Comparison of ENCODE assay signal across 1 cellular context in genomic region chr17:39927101-39927927, GRCh38.
A peak's percentile ranks its signal among the peaks of the same experiment; 100 is the strongest.
TF ChIP-seq lines count a peak whose summit lies in the region.

A gene with protein sequence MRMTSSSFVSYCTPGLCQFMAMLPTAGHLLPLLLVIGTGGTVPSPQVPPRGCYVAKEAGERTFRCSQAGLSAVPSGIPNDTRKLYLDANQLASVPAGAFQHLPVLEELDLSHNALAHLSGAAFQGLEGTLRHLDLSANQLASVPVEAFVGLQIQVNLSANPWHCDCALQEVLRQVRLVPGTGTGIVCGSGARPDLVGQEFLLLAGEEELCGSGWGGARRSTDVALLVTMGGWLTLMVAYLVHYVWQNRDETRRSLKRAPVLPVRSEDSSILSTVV (plus strand): TSS chr17:39927732. CDS start chr17:39941524, 13,792 bp downstream.
ORMDL3 (minus strand) TSS chr17:39927601; CDS start chr17:39924203, 3,398 bp downstream.

TF ChIP-seq in HepG2, 621 proteins besides CTCF, POLR2A, EP300 and RAD21 (continued from another document and continues in another):
- TF ChIP-seq, protein P1, sequence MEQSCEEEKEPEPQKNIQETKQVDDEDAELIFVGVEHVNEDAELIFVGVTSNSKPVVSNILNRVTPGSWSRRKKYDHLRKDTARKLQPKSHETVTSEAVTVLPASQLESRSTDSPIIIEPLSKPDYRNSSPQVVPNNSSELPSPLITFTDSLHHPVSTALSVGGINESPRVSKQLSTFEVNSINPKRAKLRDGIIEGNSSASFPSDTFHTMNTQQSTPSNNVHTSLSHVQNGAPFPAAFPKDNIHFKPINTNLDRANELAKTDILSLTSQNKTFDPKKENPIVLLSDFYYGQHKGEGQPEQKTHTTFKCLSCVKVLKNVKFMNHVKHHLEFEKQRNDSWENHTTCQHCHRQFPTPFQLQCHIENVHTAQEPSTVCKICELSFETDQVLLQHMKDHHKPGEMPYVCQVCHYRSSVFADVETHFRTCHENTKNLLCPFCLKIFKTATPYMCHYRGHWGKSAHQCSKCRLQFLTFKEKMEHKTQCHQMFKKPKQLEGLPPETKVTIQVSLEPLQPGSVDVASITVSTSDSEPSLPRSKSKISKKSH (CRISPR knock-in tag; IDR thresholded peaks at IDR 0.05; ENCODE audit: borderline replicate concordance) = 0 out of 2 replicates have a peak, but pooled peaks have one; percentile 14
- TF ChIP-seq ZNF225 (CRISPR knock-in tag; IDR thresholded peaks at IDR 0.05) = 0 out of 2 replicates have a peak, but pooled peaks have one; percentile 2
- TF ChIP-seq HNRNPUL1 (IDR thresholded peaks at IDR 0.05; ENCODE audit: low read depth, low read length) = no peak
- TF ChIP-seq, protein P2, sequence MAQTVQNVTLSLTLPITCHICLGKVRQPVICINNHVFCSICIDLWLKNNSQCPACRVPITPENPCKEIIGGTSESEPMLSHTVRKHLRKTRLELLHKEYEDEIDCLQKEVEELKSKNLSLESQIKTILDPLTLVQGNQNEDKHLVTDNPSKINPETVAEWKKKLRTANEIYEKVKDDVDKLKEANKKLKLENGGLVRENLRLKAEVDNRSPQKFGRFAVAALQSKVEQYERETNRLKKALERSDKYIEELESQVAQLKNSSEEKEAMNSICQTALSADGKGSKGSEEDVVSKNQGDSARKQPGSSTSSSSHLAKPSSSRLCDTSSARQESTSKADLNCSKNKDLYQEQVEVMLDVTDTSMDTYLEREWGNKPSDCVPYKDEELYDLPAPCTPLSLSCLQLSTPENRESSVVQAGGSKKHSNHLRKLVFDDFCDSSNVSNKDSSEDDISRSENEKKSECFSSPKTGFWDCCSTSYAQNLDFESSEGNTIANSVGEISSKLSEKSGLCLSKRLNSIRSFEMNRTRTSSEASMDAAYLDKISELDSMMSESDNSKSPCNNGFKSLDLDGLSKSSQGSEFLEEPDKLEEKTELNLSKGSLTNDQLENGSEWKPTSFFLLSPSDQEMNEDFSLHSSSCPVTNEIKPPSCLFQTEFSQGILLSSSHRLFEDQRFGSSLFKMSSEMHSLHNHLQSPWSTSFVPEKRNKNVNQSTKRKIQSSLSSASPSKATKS (CRISPR knock-in tag; IDR thresholded peaks at IDR 0.05) = peak; percentile 10; the same call in 1 of the 2 replicates
- TF ChIP-seq CBX1 (IDR thresholded peaks at IDR 0.05; ENCODE audit: low read depth) = peak; percentile 51
- TF ChIP-seq BRD4 (CRISPR knock-in tag; IDR thresholded peaks at IDR 0.05) = no peak
- TF ChIP-seq TAF15 (IDR thresholded peaks at IDR 0.05; ENCODE audit: low read depth, low read length, poor library complexity, severe bottlenecking) = peak; percentile 3
- TF ChIP-seq ZNF609 (CRISPR knock-in tag; IDR thresholded peaks at IDR 0.05; ENCODE audit: borderline replicate concordance) = no peak; the same call in none of the 2 replicates
- TF ChIP-seq, protein P3, sequence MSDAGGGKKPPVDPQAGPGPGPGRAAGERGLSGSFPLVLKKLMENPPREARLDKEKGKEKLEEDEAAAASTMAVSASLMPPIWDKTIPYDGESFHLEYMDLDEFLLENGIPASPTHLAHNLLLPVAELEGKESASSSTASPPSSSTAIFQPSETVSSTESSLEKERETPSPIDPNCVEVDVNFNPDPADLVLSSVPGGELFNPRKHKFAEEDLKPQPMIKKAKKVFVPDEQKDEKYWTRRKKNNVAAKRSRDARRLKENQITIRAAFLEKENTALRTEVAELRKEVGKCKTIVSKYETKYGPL (CRISPR knock-in tag; IDR thresholded peaks at IDR 0.05) = no peak
- TF ChIP-seq ARNT (IDR thresholded peaks at IDR 0.05) = no peak
- peak; percentile 91 for TF ChIP-seq HOXD1 (CRISPR knock-in tag; IDR thresholded peaks at IDR 0.05)
- TF ChIP-seq SMAD9 (CRISPR knock-in tag; IDR thresholded peaks at IDR 0.05) = no peak
- TF ChIP-seq ZNF709 (CRISPR knock-in tag; IDR thresholded peaks at IDR 0.05) = peak; percentile 14; the same call in 1 of the 2 replicates
- TF ChIP-seq ZNF556 (CRISPR knock-in tag; IDR thresholded peaks at IDR 0.05; ENCODE audit: borderline replicate concordance) = peak; percentile 77; the same call in 1 of the 2 replicates
- peak; percentile 20; the same call in 1 of the 2 replicates for TF ChIP-seq SRY (CRISPR knock-in tag; IDR thresholded peaks at IDR 0.05)
- TF ChIP-seq NFYB (CRISPR knock-in tag; IDR thresholded peaks at IDR 0.05) = peak; percentile 80
- TF ChIP-seq ZNF282 (IDR thresholded peaks at IDR 0.05; ENCODE audit: partially characterized antibody) = no peak
- TF ChIP-seq MATR3 (CRISPR knock-in tag; IDR thresholded peaks at IDR 0.05) = no peak
- TF ChIP-seq ZNF124 (CRISPR knock-in tag; IDR thresholded peaks at IDR 0.05) = peak; percentile 91; the same call in 1 of the 2 replicates
- peak; percentile 48; the same call in 1 of the 2 replicates for TF ChIP-seq ZNF557 (CRISPR knock-in tag; IDR thresholded peaks at IDR 0.05)
- TF ChIP-seq ZKSCAN5 (CRISPR knock-in tag; IDR thresholded peaks at IDR 0.05) = no peak
- TF ChIP-seq ZNF142 (CRISPR knock-in tag; IDR thresholded peaks at IDR 0.05) = peak; percentile 40; the same call in 1 of the 2 replicates
- peak; percentile 90; the same call in 1 of the 2 replicates for TF ChIP-seq ZFP1 (CRISPR knock-in tag; IDR thresholded peaks at IDR 0.05)
- peak; percentile 66 for TF ChIP-seq ZNF543 (CRISPR knock-in tag; IDR thresholded peaks at IDR 0.05)
- TF ChIP-seq NFKB2 (CRISPR knock-in tag; IDR thresholded peaks at IDR 0.05; ENCODE audit: borderline replicate concordance) = peak; percentile 64; the same call in 1 of the 2 replicates
- peak; percentile 75 for TF ChIP-seq NAIF1 (CRISPR knock-in tag; IDR thresholded peaks at IDR 0.05; ENCODE audit: borderline replicate concordance)
- no peak for TF ChIP-seq AHR (CRISPR knock-in tag; IDR thresholded peaks at IDR 0.05)
- TF ChIP-seq ZNF75D (CRISPR knock-in tag; IDR thresholded peaks at IDR 0.05; ENCODE audit: borderline replicate concordance) = no peak
- 0 out of 2 replicates have a peak, but pooled peaks have one; percentile 67 for TF ChIP-seq PCBP1 (IDR thresholded peaks at IDR 0.05; ENCODE audit: borderline replicate concordance, low read depth, low read length)
- TF ChIP-seq ZNF407 (CRISPR knock-in tag; IDR thresholded peaks at IDR 0.05; ENCODE audit: not compliant biosample characterization) = no peak
